In the genomic region with DNA sequence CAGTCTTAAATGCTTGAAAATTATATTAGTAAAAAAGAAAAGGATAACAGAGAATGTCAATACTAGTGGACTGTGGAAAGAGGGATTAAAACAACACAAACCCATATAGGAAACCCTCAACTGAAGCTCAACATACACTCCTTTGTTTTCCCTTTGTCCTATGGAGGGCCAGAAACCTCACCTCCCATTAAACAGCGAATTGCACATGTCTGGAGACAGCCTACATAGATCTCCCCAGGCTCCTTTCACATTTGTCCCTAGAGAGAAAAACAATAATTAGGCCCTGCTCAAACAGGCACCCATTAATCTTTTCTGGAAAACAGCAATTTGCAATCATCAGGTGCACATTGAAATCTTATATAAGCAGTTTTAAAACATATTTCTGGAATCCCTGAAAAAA, we compare ENCODE assay signal across 16 cellular contexts.
"Had no signal": no experiment of that assay in that cellular context is flagged by ENCODE, and none has a peak within 500 bp of the region (broad histone marks: within the 10 kb centered on the region; RNA-seq: fewer than 3 reads in every experiment).

No MANE protein-coding gene starts in this region.

- H3K4me3 Mint-ChIP-seq: activated B cell treated with CpG ODN at 0.5 μM for 24 hours; activated CD8-positive, alpha-beta T cell treated with anti-CD3 and anti-CD28 coated beads for 36 hours; activated naive CD8-positive, alpha-beta T cell; neural crest cell had no signal

- H3K27me3 ChIP-seq: colonic mucosa, esophagus muscularis mucosa, ovary had no signal

- H3K27ac ChIP-seq: colonic mucosa, esophagus muscularis mucosa, ovary had no signal

- H3K9me3 Mint-ChIP-seq: activated B cell treated with CpG ODN at 0.5 μM for 24 hours had no signal

- H3K27me3 Mint-ChIP-seq: activated B cell treated with CpG ODN at 0.5 μM for 24 hours; activated CD8-positive, alpha-beta T cell treated with anti-CD3 and anti-CD28 coated beads for 36 hours; activated naive CD8-positive, alpha-beta T cell had no signal

- H3K4me1 Mint-ChIP-seq: activated B cell treated with CpG ODN at 0.5 μM for 24 hours had no signal

- H3K36me3 ChIP-seq: colonic mucosa, esophagus muscularis mucosa, ovary had no signal

- H3K36me3 Mint-ChIP-seq: activated naive CD8-positive, alpha-beta T cell had no signal

- H3K27ac Mint-ChIP-seq: activated B cell treated with CpG ODN at 0.5 μM for 24 hours; activated CD8-positive, alpha-beta T cell treated with anti-CD3 and anti-CD28 coated beads for 36 hours; activated naive CD8-positive, alpha-beta T cell had no signal

- H3K4me3 ChIP-seq: colonic mucosa, esophagus muscularis mucosa, ovary had no signal

- H3K9me3 ChIP-seq: colonic mucosa, esophagus muscularis mucosa, ovary had no signal

- ATAC-seq: activated CD8-positive, alpha-beta T cell treated with anti-CD3 and anti-CD28 coated beads for 36 hours; sciatic nerve; stimulated activated naive CD8-positive, alpha-beta T cell treated with anti-CD3 and anti-CD28 coated beads, Interleukin-15, Interleukin-2, amounts not matched to agents 100 U/mL and 50 U/mL, for 24 hours had no signal

- H3K4me1 ChIP-seq: colonic mucosa, esophagus muscularis mucosa had no signal

- DNase-seq: activated B cell treated with CpG ODN at 0.5 μM for 24 hours; activated CD4-positive, alpha-beta T cell treated with anti-CD3 and anti-CD28 coated beads for 48 hours; activated CD8-positive, alpha-beta T cell treated with anti-CD3 and anti-CD28 coated beads for 36 hours; activated effector memory CD4-positive, alpha-beta T cell treated with anti-CD3 and anti-CD28 coated beads, Interleukin-2, amount 50 U/mL, for 16 hours; activated T-cell treated with anti-CD3 and anti-CD28 coated beads, Interleukin-2, amount 50 U/mL, for 48 hours; amniotic stem cell; caudate nucleus; colonic mucosa; hypothalamus; ovary; stimulated activated naive CD8-positive, alpha-beta T cell treated with anti-CD3 and anti-CD28 coated beads, Interleukin-15, Interleukin-2, amounts not matched to agents 100 U/mL and 50 U/mL, for 24 hours; trophoblast cell had no signal
